In the genomic region with DNA sequence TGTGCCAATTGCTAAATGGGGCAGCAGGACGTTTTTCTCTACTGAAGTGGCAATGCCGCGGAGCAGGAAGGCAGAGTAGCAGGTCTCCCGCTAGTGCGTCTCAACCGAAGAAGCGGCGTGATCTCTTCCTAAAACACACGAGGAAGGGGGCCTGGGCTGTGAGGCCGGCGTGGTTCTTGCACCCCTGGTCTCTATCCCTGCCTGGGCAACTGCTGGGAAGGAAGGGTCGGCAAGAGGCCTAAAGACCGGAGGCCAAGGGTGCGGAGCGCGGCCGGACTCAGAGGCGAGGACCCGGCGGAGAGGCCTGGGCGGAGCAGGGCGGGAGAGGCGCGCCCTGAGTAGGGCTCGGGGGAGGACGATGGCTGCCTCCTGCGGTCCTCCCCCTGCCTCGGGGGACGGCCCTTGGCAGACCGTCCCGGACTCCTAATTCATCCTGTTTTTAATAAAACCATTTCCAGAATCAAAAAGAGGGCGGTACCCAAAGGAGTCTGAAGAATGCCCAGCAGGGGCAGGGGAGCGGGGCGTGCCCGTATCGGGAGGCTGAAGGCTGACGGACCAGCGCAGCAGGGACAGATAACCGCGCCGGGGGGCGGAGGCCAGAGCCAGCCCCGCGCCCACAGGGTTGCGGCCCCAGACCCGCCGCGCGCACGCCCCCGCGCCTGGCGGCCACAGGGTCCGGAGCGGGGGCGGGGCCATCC, we compare ENCODE assay signal across 8 cellular contexts. TPM values are rescaled to one million over a fixed set of nuclear protein-coding genes. Genes with fewer than 3 reads are reported as not detected.
DNase-seq lines count a peak whose midpoint lies in the region; ATAC-seq and TF ChIP-seq lines count a peak whose summit lies in the region.

No MANE protein-coding gene starts in this region.

- no peaks in the 10 kb centered on the region for H3K9me3 Mint-ChIP-seq in WTC11

- no peak overlapping the region for H3K27ac Mint-ChIP-seq in WTC11

- peak overlapping the region; percentile 85 for H3K4me3 Mint-ChIP-seq in WTC11

- H3K27me3 ChIP-seq in left lung: no peaks in the 10 kb centered on the region

- peak; percentile 73 for DNase-seq in 8988T
- peak; percentile 25 for DNase-seq in NCI-H187 treated with DMSO at 0.1 percent for 48 hours (lab: John Stamatoyannopoulos, UW)
- DNase-seq in WTC11 (ENCODE audit: low spot score): peak; percentile 46
- peak; percentile 86 for DNase-seq in dedifferentiated amniotic fluid mesenchymal stem cell (ENCODE audit: extremely low spot score)
- peak in 1 of 2 donors; percentile 92 for DNase-seq in left lung
- DNase-seq in stimulated activated CD8-positive, alpha-beta memory T cell treated with anti-CD3 and anti-CD28 coated beads, Interleukin-4, amount 100 ng/mL, for 4 hours (ENCODE audit: low read depth in 2 of 2, low spot score in 1 of 2): peak; percentile 4 to 11

- peak; percentile 40 for ATAC-seq in GM18498 (IDR thresholded peaks at IDR 0.05; ENCODE audit: unreplicated experiment)
- peak; percentile 34 for ATAC-seq in HG02943 (IDR thresholded peaks at IDR 0.05; ENCODE audit: low read depth, unreplicated experiment)
- ATAC-seq in WTC11: peak; percentile 36
- peak; percentile 71 for ATAC-seq in left lung

- no peaks in the 10 kb centered on the region for H3K36me3 Mint-ChIP-seq in WTC11

- peaks cover 31% of the 10 kb centered on the region for H3K27me3 Mint-ChIP-seq in WTC11 (ENCODE audit: low read depth)

- TF ChIP-seq CTCF in WTC11 (IDR thresholded peaks at IDR 0.05): no peak
- TF ChIP-seq CTCF in left lung (IDR thresholded peaks at IDR 0.05): no peak

- peaks cover 31% of the 10 kb centered on the region for H3K4me1 Mint-ChIP-seq in WTC11

- peak overlapping the region; percentile 58 to 79 for H3K4me3 ChIP-seq in left lung

- H3K4me1 ChIP-seq in left lung: peaks cover 7 to 33% of the 10 kb centered on the region in 2 donors

- no peaks in the 10 kb centered on the region for H3K36me3 ChIP-seq in left lung

- intact Hi-C loops in left lung (cut with DNase I): no loop called here

- POLR2A ChIA-PET in WTC11 (lab: Charles Lee): interaction anchor here (1.0 to 1.3 kb wide), 3 partner anchors 65 to 96 kb away, joined by 3 to 8 read pairs (median 5); no protein-coding TSS in a partner anchor

- peak overlapping the region; percentile 93 to 96 for H3K27ac ChIP-seq in left lung

- CTCF ChIA-PET in WTC11 (lab: Charles Lee): no interaction called here

- H3K9me3 ChIP-seq in left lung: no peaks in the 10 kb centered on the region

TF ChIP-seq in WTC11, 78 proteins besides CTCF, POLR2A, EP300 and RAD21 (continues in another document):
- no peak for TF ChIP-seq GTF2I (CRISPR knock-in tag; conservative IDR thresholded peaks at IDR 0.05)
- peak; percentile 49; the same call in 1 of the 2 replicates for TF ChIP-seq FOXK1 (CRISPR knock-in tag; IDR thresholded peaks at IDR 0.05)
- TF ChIP-seq RORB (CRISPR knock-in tag; IDR thresholded peaks at IDR 0.05): no peak
- TF ChIP-seq CBFB (CRISPR knock-in tag; IDR thresholded peaks at IDR 0.05; ENCODE audit: low read depth): 0 out of 2 replicates have a peak, but pooled peaks have one; percentile 9
- TF ChIP-seq TCF7 (CRISPR knock-in tag; IDR thresholded peaks at IDR 0.05; ENCODE audit: low read depth): no peak
- TF ChIP-seq JUN (CRISPR knock-in tag; IDR thresholded peaks at IDR 0.05): 0 out of 2 replicates have a peak, but pooled peaks have one; percentile 14
- TF ChIP-seq, protein P1, sequence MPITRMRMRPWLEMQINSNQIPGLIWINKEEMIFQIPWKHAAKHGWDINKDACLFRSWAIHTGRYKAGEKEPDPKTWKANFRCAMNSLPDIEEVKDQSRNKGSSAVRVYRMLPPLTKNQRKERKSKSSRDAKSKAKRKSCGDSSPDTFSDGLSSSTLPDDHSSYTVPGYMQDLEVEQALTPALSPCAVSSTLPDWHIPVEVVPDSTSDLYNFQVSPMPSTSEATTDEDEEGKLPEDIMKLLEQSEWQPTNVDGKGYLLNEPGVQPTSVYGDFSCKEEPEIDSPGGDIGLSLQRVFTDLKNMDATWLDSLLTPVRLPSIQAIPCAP (CRISPR knock-in tag; IDR thresholded peaks at IDR 0.05): 0 out of 2 replicates have a peak, but pooled peaks have one; percentile 16
- TF ChIP-seq SMAD4 (CRISPR knock-in tag; IDR thresholded peaks at IDR 0.05): no peak
- TF ChIP-seq, protein P2, sequence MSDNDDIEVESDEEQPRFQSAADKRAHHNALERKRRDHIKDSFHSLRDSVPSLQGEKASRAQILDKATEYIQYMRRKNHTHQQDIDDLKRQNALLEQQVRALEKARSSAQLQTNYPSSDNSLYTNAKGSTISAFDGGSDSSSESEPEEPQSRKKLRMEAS (CRISPR knock-in tag; IDR thresholded peaks at IDR 0.05): no peak
- TF ChIP-seq NFATC4 (CRISPR knock-in tag; IDR thresholded peaks at IDR 0.05): no peak
- peak; percentile 78; the same call in 1 of the 2 replicates for TF ChIP-seq FOXP1 (CRISPR knock-in tag; IDR thresholded peaks at IDR 0.05; ENCODE audit: borderline replicate concordance)
- peak; percentile 78; the same call in 1 of the 2 replicates for TF ChIP-seq ZNF423 (CRISPR knock-in tag; IDR thresholded peaks at IDR 0.05)
- peak; percentile 63; the same call in 1 of the 2 replicates for TF ChIP-seq CREB1 (CRISPR knock-in tag; IDR thresholded peaks at IDR 0.05)
- TF ChIP-seq, protein P3, sequence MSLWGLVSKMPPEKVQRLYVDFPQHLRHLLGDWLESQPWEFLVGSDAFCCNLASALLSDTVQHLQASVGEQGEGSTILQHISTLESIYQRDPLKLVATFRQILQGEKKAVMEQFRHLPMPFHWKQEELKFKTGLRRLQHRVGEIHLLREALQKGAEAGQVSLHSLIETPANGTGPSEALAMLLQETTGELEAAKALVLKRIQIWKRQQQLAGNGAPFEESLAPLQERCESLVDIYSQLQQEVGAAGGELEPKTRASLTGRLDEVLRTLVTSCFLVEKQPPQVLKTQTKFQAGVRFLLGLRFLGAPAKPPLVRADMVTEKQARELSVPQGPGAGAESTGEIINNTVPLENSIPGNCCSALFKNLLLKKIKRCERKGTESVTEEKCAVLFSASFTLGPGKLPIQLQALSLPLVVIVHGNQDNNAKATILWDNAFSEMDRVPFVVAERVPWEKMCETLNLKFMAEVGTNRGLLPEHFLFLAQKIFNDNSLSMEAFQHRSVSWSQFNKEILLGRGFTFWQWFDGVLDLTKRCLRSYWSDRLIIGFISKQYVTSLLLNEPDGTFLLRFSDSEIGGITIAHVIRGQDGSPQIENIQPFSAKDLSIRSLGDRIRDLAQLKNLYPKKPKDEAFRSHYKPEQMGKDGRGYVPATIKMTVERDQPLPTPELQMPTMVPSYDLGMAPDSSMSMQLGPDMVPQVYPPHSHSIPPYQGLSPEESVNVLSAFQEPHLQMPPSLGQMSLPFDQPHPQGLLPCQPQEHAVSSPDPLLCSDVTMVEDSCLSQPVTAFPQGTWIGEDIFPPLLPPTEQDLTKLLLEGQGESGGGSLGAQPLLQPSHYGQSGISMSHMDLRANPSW (CRISPR knock-in tag; conservative IDR thresholded peaks at IDR 0.05; ENCODE audit: low read depth): no peak
- TF ChIP-seq ZNF263 (CRISPR knock-in tag; IDR thresholded peaks at IDR 0.05; ENCODE audit: low read depth): peak; percentile 76
- TF ChIP-seq, protein P4, sequence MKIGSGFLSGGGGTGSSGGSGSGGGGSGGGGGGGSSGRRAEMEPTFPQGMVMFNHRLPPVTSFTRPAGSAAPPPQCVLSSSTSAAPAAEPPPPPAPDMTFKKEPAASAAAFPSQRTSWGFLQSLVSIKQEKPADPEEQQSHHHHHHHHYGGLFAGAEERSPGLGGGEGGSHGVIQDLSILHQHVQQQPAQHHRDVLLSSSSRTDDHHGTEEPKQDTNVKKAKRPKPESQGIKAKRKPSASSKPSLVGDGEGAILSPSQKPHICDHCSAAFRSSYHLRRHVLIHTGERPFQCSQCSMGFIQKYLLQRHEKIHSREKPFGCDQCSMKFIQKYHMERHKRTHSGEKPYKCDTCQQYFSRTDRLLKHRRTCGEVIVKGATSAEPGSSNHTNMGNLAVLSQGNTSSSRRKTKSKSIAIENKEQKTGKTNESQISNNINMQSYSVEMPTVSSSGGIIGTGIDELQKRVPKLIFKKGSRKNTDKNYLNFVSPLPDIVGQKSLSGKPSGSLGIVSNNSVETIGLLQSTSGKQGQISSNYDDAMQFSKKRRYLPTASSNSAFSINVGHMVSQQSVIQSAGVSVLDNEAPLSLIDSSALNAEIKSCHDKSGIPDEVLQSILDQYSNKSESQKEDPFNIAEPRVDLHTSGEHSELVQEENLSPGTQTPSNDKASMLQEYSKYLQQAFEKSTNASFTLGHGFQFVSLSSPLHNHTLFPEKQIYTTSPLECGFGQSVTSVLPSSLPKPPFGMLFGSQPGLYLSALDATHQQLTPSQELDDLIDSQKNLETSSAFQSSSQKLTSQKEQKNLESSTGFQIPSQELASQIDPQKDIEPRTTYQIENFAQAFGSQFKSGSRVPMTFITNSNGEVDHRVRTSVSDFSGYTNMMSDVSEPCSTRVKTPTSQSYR (CRISPR knock-in tag; IDR thresholded peaks at IDR 0.05): peak; percentile 54; the same call in 1 of the 2 replicates
- TF ChIP-seq, protein P5, sequence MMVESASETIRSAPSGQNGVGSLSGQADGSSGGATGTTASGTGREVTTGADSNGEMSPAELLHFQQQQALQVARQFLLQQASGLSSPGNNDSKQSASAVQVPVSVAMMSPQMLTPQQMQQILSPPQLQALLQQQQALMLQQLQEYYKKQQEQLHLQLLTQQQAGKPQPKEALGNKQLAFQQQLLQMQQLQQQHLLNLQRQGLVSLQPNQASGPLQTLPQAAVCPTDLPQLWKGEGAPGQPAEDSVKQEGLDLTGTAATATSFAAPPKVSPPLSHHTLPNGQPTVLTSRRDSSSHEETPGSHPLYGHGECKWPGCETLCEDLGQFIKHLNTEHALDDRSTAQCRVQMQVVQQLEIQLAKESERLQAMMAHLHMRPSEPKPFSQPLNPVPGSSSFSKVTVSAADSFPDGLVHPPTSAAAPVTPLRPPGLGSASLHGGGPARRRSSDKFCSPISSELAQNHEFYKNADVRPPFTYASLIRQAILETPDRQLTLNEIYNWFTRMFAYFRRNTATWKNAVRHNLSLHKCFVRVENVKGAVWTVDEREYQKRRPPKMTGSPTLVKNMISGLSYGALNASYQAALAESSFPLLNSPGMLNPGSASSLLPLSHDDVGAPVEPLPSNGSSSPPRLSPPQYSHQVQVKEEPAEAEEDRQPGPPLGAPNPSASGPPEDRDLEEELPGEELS (CRISPR knock-in tag; IDR thresholded peaks at IDR 0.05): peak; percentile 61; the same call in 1 of the 2 replicates
- TF ChIP-seq GABPB1 (CRISPR knock-in tag; IDR thresholded peaks at IDR 0.05): peak; percentile 11; the same call in 1 of the 2 replicates
- no peak for TF ChIP-seq PRRX2 (CRISPR knock-in tag; IDR thresholded peaks at IDR 0.05)
- TF ChIP-seq ETV6 (CRISPR knock-in tag; IDR thresholded peaks at IDR 0.05): peak; percentile 56; the same call in 1 of the 2 replicates
- TF ChIP-seq GRHL2 (CRISPR knock-in tag; IDR thresholded peaks at IDR 0.05; ENCODE audit: insufficient replicate concordance, severe bottlenecking): no peak
- no peak for TF ChIP-seq TEAD1 (CRISPR knock-in tag; IDR thresholded peaks at IDR 0.05)
- TF ChIP-seq ZNF121 (CRISPR knock-in tag; IDR thresholded peaks at IDR 0.05): 0 out of 2 replicates have a peak, but pooled peaks have one; percentile 44

RNA-seq across cellular contexts. Expression of a gene that starts 0.6 kb away (rescaled TPM):
- total RNA-seq in WTC11 (2021) (340 to 353 TPM (median 345 TPM) in 3 replicates), left lung (100 to 1,000 TPM; 428 to 646 TPM)
